In the genomic region with DNA sequence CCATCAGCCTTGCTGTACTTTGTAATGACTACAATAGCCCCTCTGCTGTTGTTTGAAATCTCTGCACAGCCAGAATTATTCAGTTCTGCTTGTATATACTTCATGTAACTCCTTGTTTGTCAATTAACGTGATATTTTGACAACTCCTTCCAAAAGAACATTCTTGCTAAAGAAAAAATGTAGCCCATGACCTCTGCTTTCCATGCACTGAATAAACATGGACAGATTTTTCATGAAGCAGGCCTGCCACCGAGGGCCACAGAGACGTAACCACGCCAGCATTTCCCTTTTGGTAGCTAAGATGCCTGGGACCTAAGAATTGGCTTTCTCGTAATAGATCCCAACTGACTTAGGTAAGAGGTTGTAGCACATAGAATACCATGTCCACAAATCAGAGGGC, we compare ENCODE assay signal across 16 cellular contexts.
A peak's percentile ranks its signal among the peaks of the same experiment; 100 is the strongest.
DNase-seq lines count a peak whose midpoint lies in the region; ATAC-seq and TF ChIP-seq lines count a peak whose summit lies in the region.
"Had no signal": no experiment of that assay in that cellular context is flagged by ENCODE, and none has a peak within 500 bp of the region (broad histone marks: within the 10 kb centered on the region; RNA-seq: fewer than 3 reads in every experiment).

No MANE protein-coding gene starts in this region.

- H3K4me1 Mint-ChIP-seq in chondrocyte (ENCODE audit: low read depth), result peaks cover 24% of the 10 kb centered on the region
- H3K4me1 Mint-ChIP-seq: CD4-positive, alpha-beta memory T cell had no signal

- DNase-seq in chondrocyte (ENCODE audit: low spot score) (no peak), dermis blood vessel endothelial cell (peak; percentile 13), fibroblast of villous mesenchyme (ENCODE audit: low read depth) (peak; percentile 28), NCI-H2227 (lab: John Stamatoyannopoulos, UW; ENCODE audit: unreplicated experiment) (no peak)
- no peak for DNase-seq in stimulated activated naive CD4-positive, alpha-beta T cell treated with Interleukin-2 at 50 U/mL for 16 hours (lab: John Stamatoyannopoulos, UW)
- DNase-seq: C1 segment of cervical spinal cord; Calu3; CD4-positive, alpha-beta memory T cell; COR-L47; DMS53; DMS79 treated with DMSO at 0.1 percent for 48 hours; GF-D8; GOT3; HFFc6 had no signal

- TF ChIP-seq CTCF in chondrocyte (IDR thresholded peaks at IDR 0.05) (peak; percentile 44), fibroblast of villous mesenchyme (IDR thresholded peaks at IDR 0.05; ENCODE audit: insufficient read depth, low read depth, low read length) (no peak)

- H3K27me3 Mint-ChIP-seq in chondrocyte (ENCODE audit: low read depth), result peaks cover 5% of the 10 kb centered on the region

- H3K9me3 Mint-ChIP-seq in chondrocyte (ENCODE audit: low read depth), result peaks cover 4% of the 10 kb centered on the region
- H3K9me3 Mint-ChIP-seq: HFFc6 had no signal

- no peak overlapping the region for H3K4me3 ChIP-seq in fibroblast of villous mesenchyme (ENCODE audit: low read depth, low read length)
- H3K4me3 ChIP-seq: HAP-1 had no signal

- ATAC-seq in HG02852 (IDR thresholded peaks at IDR 0.05; ENCODE audit: unreplicated experiment), result no peak

- no peaks in the 10 kb centered on the region for H3K36me3 Mint-ChIP-seq in chondrocyte (ENCODE audit: low read depth)
- H3K36me3 Mint-ChIP-seq: CD4-positive, alpha-beta memory T cell had no signal

- H3K27ac Mint-ChIP-seq in chondrocyte (ENCODE audit: unreplicated experiment), result no peak overlapping the region
- H3K27ac Mint-ChIP-seq: CD4-positive, alpha-beta memory T cell; HFFc6 had no signal

- no peak overlapping the region for H3K4me3 Mint-ChIP-seq in chondrocyte (ENCODE audit: unreplicated experiment)
- H3K4me3 Mint-ChIP-seq: CD4-positive, alpha-beta memory T cell; HFFc6 had no signal

Comparison
In these comparisons a context has a peak if more than half of its experiments do, and no peak if none do; other contexts are left out.
1. DNase-seq: peak in dermis blood vessel endothelial cell (single experiment) and fibroblast of villous mesenchyme (single experiment); none in chondrocyte (single experiment), stimulated activated naive CD4-positive, alpha-beta T cell treated with Interleukin-2 at 50 U/mL for 16 hours (single experiment) and NCI-H2227 (single experiment).